In genomic region chr5:159887050-159887449, GRCh38 we compare ENCODE assay signal across 19 cellular contexts.
"Had no signal": no experiment of that assay in that cellular context is flagged by ENCODE, and none has a peak within 500 bp of the region (broad histone marks: within the 10 kb centered on the region; RNA-seq: fewer than 3 reads in every experiment).

No MANE protein-coding gene starts in this region.

- DNase-seq: activated B cell treated with CpG ODN at 0.5 μM for 24 hours; activated CD4-positive, alpha-beta memory T cell treated with anti-CD3 and anti-CD28 coated beads, Interleukin-2, amount 10 ng/mL, durations not matched to agents 7 days and 5 days; activated CD4-positive, alpha-beta T cell treated with anti-CD3 and anti-CD28 coated beads for 4 hours; activated CD8-positive, alpha-beta memory T cell treated with anti-CD3 and anti-CD28 coated beads, Interleukin-2, amount 10 ng/mL, durations not matched to agents 7 days and 5 days; activated naive CD4-positive, alpha-beta T cell treated with Interleukin-2 at 50 U/mL for 16 hours; activated naive CD8-positive, alpha-beta T cell treated with anti-CD3 and anti-CD28 coated beads, Interleukin-2, amount 10 ng/mL, durations not matched to agents 7 days and 5 days; activated T-cell treated with anti-CD3 and anti-CD28 coated beads, Interleukin-2, amount 50 U/mL, for 24 hours; amygdala; caudate nucleus; dorsolateral prefrontal cortex; foreskin fibroblast; hippocampal formation; left colon; lower lobe of right lung; stimulated activated CD4-positive, alpha-beta T cell treated with anti-CD3 and anti-CD28 coated beads, Interleukin-4, amount 100 ng/mL, for 1 hour; stomach; trophoblast cell had no signal

- FAIRE-seq: colon, islet of Langerhans had no signal
